17 cellular contexts compared by ENCODE assay signal in genomic region chr15:97654677-97655076, GRCh38.
DNase-seq lines count a peak whose midpoint lies in the region; ATAC-seq and TF ChIP-seq lines count a peak whose summit lies in the region.
"Had no signal": no experiment of that assay in that cellular context is flagged by ENCODE, and none has a peak within 500 bp of the region (broad histone marks: within the 10 kb centered on the region; RNA-seq: fewer than 3 reads in every experiment).

No MANE protein-coding gene starts in this region.

- TF ChIP-seq POLR2A in uterus (IDR thresholded peaks at IDR 0.05), result no peak

- H3K79me2 ChIP-seq in GM23338 (replicated peaks; ENCODE audit: insufficient read depth), result no peaks in the 10 kb centered on the region

- H3K27me3 Mint-ChIP-seq in GM23338 (ENCODE audit: insufficient read depth, low read depth, poor library complexity) (peaks cover 14% of the 10 kb centered on the region), nephron (ENCODE audit: low read depth) (peaks cover 33% of the 10 kb centered on the region), CD14-positive monocyte (ENCODE audit: low read depth in 3 of 3) (peaks cover 14 to 23% (median 20%) of the 10 kb centered on the region in 3 donors)
- H3K27me3 Mint-ChIP-seq: CD4-positive, CD25-positive, alpha-beta regulatory T cell had no signal

- H2AFZ ChIP-seq in GM23338, result no peak overlapping the region

- intact Hi-C loops in CD14-positive monocyte (cut with micrococcal nuclease) (no loop called here), uterus (cut with DNase I; ENCODE audit: low total_unique reads) (no loop called here)

- no peaks in the 10 kb centered on the region for H3K9me2 ChIP-seq in GM23338 (ENCODE audit: insufficient read depth)

- H3K4me1 ChIP-seq in GM23338 (ENCODE audit: insufficient read depth) (peaks cover 29% of the 10 kb centered on the region), uterus (no peaks in the 10 kb centered on the region)

- ATAC-seq in GM23338, result no peak

- no peak overlapping the region for H3K27ac Mint-ChIP-seq in GM23338
- peak overlapping the region in 2 of 3 experiments; percentile 22 to 53 for H3K27ac Mint-ChIP-seq in nephron
- no peak overlapping the region for H3K27ac Mint-ChIP-seq in CD14-positive monocyte
- H3K27ac Mint-ChIP-seq: CD4-positive, CD25-positive, alpha-beta regulatory T cell had no signal

- no peaks in the 10 kb centered on the region for H3F3A ChIP-seq in GM23338 (replicated peaks; ENCODE audit: low read depth)

- H3K27ac ChIP-seq in GM23338 (ENCODE audit: low read depth), result no peak overlapping the region
- no peak overlapping the region for H3K27ac ChIP-seq in uterus
- H3K27ac ChIP-seq: HL-60 had no signal

- H3K36me3 Mint-ChIP-seq in GM23338 (ENCODE audit: low read depth) (no peaks in the 10 kb centered on the region; the same call in 2 of the 3 replicates), nephron (ENCODE audit: low read depth) (no peaks in the 10 kb centered on the region), CD14-positive monocyte (no peaks in the 10 kb centered on the region)
- H3K36me3 Mint-ChIP-seq: CD4-positive, CD25-positive, alpha-beta regulatory T cell had no signal

- H3K4me2 ChIP-seq in GM23338, result peak overlapping the region; percentile 60

- peak overlapping the region; percentile 40; the same call in 2 of the 3 replicates for H3K4me3 Mint-ChIP-seq in GM23338
- H3K4me3 Mint-ChIP-seq in nephron, result peak overlapping the region; percentile 59 to 68 (median 65)
- H3K4me3 Mint-ChIP-seq in CD14-positive monocyte, result no peak overlapping the region
- H3K4me3 Mint-ChIP-seq: CD4-positive, CD25-positive, alpha-beta regulatory T cell had no signal

- peak; percentile 17 for DNase-seq in GM23338 (ENCODE audit: low spot score)
- peak; percentile 1 for DNase-seq in NCI-H128 (lab: John Stamatoyannopoulos, UW; ENCODE audit: unreplicated experiment)
- DNase-seq in NOMO-1 treated with dmso at 0.1 percent for 144 hours (lab: John Stamatoyannopoulos, UW; ENCODE audit: unreplicated experiment), result peak; percentile 8
- DNase-seq in CD14-positive monocyte (ENCODE audit: low spot score), result no peak
- no peak for DNase-seq in uterus
- no peak for DNase-seq in OCI-M1 (lab: John Stamatoyannopoulos, UW)
- DNase-seq: ACHN; AML-193; Calu3; CD4-positive, CD25-positive, alpha-beta regulatory T cell; DMS53; NCI-H2029 treated with DMSO at 0.1 percent for 48 hours; NCI-H446; SIG-M5; T-helper 2 cell had no signal

- no peaks in the 10 kb centered on the region for H3K9me3 ChIP-seq in uterus

- TF ChIP-seq CTCF in GM23338 (conservative IDR thresholded peaks at IDR 0.05; ENCODE audit: low read depth in 2 of 2) (no peak), nephron (IDR thresholded peaks at IDR 0.05; ENCODE audit: unreplicated experiment in 3 of 3) (no peak), CD14-positive monocyte (IDR thresholded peaks at IDR 0.05) (no peak), uterus (IDR thresholded peaks at IDR 0.05) (no peak)

- H3K36me3 ChIP-seq in GM23338 (ENCODE audit: insufficient read depth) (no peaks in the 10 kb centered on the region), uterus (no peaks in the 10 kb centered on the region)

- H3K27me3 ChIP-seq in GM23338 (ENCODE audit: insufficient read depth) (peaks cover 28% of the 10 kb centered on the region), uterus (no peaks in the 10 kb centered on the region)

- H3K9me3 Mint-ChIP-seq in GM23338, result no peaks in the 10 kb centered on the region; the same call in 2 of the 3 replicates
- H3K9me3 Mint-ChIP-seq in nephron, result no peaks in the 10 kb centered on the region
- H3K9me3 Mint-ChIP-seq in CD14-positive monocyte, result peaks cover 0 to 7% (median 2%) of the 10 kb centered on the region in 7 donors

- H4K20me1 ChIP-seq in GM23338 (replicated peaks; ENCODE audit: insufficient read depth), result no peaks in the 10 kb centered on the region

- 0 out of 2 replicates have a peak overlapping the region, but pooled peaks have one; percentile 3 for H3K4me3 ChIP-seq in GM23338
- H3K4me3 ChIP-seq in uterus, result no peak overlapping the region

- H3K4me1 Mint-ChIP-seq in GM23338, result peaks cover 29% of the 10 kb centered on the region
- peaks cover 20% of the 10 kb centered on the region for H3K4me1 Mint-ChIP-seq in nephron
- no peaks in the 10 kb centered on the region for H3K4me1 Mint-ChIP-seq in CD14-positive monocyte

TF ChIP-seq in GM23338, 12 proteins besides CTCF, POLR2A, EP300 and RAD21:
- TF ChIP-seq POLR2AphosphoS5 (IDR thresholded peaks at IDR 0.05; ENCODE audit: low read depth), result no peak
- TF ChIP-seq JUNB (IDR thresholded peaks at IDR 0.05; ENCODE audit: unreplicated experiment), result no peak

Comparison
In these comparisons a context has a peak if more than half of its experiments do, and no peak if none do; other contexts are left out.
1. DNase-seq: peak in GM23338 (single experiment), NCI-H128 (single experiment) and NOMO-1 treated with dmso at 0.1 percent for 144 hours (single experiment); none in CD14-positive monocyte (single experiment), uterus (0 of 2) and OCI-M1 (single experiment).
2. H3K27ac Mint-ChIP-seq: peak in nephron (2 of 3); none in GM23338 (single experiment) and CD14-positive monocyte (0 of 7).
3. H3K4me3 Mint-ChIP-seq: peak in GM23338 (single experiment) and nephron (3 of 3); none in CD14-positive monocyte (0 of 2).